ENCODE assay signal across 15 cellular contexts in the genomic region with DNA sequence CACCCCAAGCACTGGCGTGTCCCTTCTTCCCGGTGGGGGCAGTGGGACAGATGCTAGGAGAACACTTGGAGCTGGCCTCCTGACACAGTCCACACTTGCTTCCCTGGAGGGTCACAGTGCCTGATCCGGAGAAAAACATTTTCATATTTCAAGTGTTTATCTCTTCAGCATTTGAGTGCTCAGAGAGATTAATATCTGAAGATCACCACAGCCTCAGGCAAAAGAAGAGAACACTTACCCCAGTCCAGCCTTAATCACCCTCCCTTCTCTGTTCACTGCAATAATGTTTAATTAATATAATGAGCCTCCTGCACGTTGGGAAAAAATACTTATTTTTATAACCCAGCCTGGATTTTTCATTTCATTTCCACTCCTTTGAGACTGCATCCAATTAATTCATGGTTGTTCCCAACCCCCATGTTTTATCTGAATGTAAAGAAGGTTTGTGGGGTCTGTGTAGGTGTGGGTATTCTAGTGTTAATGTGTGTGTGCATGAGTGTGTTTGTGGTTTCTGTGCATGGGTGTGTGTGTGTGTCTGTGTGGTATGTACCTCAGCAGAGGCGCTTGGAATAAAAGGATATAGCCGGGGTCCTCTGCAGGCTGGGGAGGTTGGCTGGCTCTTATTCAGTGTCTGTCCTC.
DNase-seq lines count a peak whose midpoint lies in the region; ATAC-seq and TF ChIP-seq lines count a peak whose summit lies in the region.
"Had no signal": no experiment of that assay in that cellular context is flagged by ENCODE, and none has a peak within 500 bp of the region (broad histone marks: within the 10 kb centered on the region; RNA-seq: fewer than 3 reads in every experiment).

No MANE protein-coding gene starts in this region.

- H3K9me3 ChIP-seq in adrenal gland (replicated peaks in 1 of 3) (no peaks in the 10 kb centered on the region), muscle layer of colon (ENCODE audit: low read length) (no peaks in the 10 kb centered on the region), tibial artery (no peaks in the 10 kb centered on the region)
- H3K9me3 ChIP-seq: pancreas had no signal

- DNase-seq in M059J (ENCODE audit: low read depth) (peak; percentile 42), adrenal gland (no peak), tibial artery (no peak), GM19238 (ENCODE audit: insufficient read length, low spot score) (no peak)
- DNase-seq in stimulated activated naive B cell treated with anti-CD40 and anti-IgM and Interleukin-4, amounts not matched to agents 10 μg/mL and 1 μg/mL and 100 μg/mL, for 72 hours, result no peak
- no peak for DNase-seq in stimulated activated CD4-positive, alpha-beta T cell treated with anti-CD3 and anti-CD28 coated beads, Interleukin-2, amount 100 ng/mL, for 48 hours
- DNase-seq: activated CD4-positive, alpha-beta T cell treated with anti-CD3 and anti-CD28 coated beads, Interleukin-2, amount 10 ng/mL, durations not matched to agents 7 days and 5 days; activated T-cell treated with anti-CD3 and anti-CD28 coated beads, Interleukin-2, amount 50 U/mL, for 48 hours; NCI-H1436; NCI-H526 treated with DMSO at 0.1 percent for 48 hours; pancreas had no signal

- H3K4me3 ChIP-seq in adrenal gland (no peak overlapping the region), muscle layer of colon (ENCODE audit: low read depth in 1 of 2, low read length in 2 of 2) (no peak overlapping the region), tibial artery (no peak overlapping the region)
- H3K4me3 ChIP-seq: GM12878, pancreas had no signal

- H3K36me3 ChIP-seq in adrenal gland (replicated peaks in 1 of 2), result peaks cover 0 to 36% of the 10 kb centered on the region in 2 donors
- H3K36me3 ChIP-seq in muscle layer of colon (ENCODE audit: insufficient read depth, low read length), result peaks cover 81% of the 10 kb centered on the region
- H3K36me3 ChIP-seq in tibial artery, result peaks cover 0 to 8% (median 4%) of the 10 kb centered on the region in 3 donors
- H3K36me3 ChIP-seq: pancreas had no signal

- 46 to 65% (median 59%) methylated on average over 6 of the region's 6 CpGs for WGBS in adrenal gland, 4 donors

- ATAC-seq in stimulated activated naive B cell treated with anti-CD40 and anti-IgM and Interleukin-4, amounts not matched to agents 10 μg/mL and 1 μg/mL and 100 μg/mL, for 72 hours (replicated peaks), result no peak
- ATAC-seq in GM18505 (IDR thresholded peaks at IDR 0.05; ENCODE audit: unreplicated experiment), result no peak
- ATAC-seq: GM12878, Right ventricle myocardium inferior had no signal

- H3K27me3 ChIP-seq in adrenal gland, result no peaks in the 10 kb centered on the region
- no peaks in the 10 kb centered on the region for H3K27me3 ChIP-seq in muscle layer of colon (ENCODE audit: control insufficient read depth in 1 of 2, insufficient read depth in 2 of 2, low read length in 2 of 2)
- H3K27me3 ChIP-seq in tibial artery, result no peaks in the 10 kb centered on the region
- H3K27me3 ChIP-seq: pancreas had no signal

- H3K4me1 Mint-ChIP-seq in stimulated activated naive B cell treated with anti-CD40 and anti-IgM and Interleukin-4, amounts not matched to agents 10 μg/mL and 1 μg/mL and 100 μg/mL, for 72 hours, result no peaks in the 10 kb centered on the region
- H3K4me1 Mint-ChIP-seq: activated CD4-positive, alpha-beta T cell treated with anti-CD3 and anti-CD28 coated beads, Interleukin-2, amount 10 ng/mL, durations not matched to agents 7 days and 5 days had no signal

- intact Hi-C loops in adrenal gland (cut with DNase I), result no loop called here
- intact Hi-C loops in tibial artery (cut with DNase I; ENCODE audit: low total_unique reads), result no loop called here

- no peak overlapping the region for H3K27ac Mint-ChIP-seq in stimulated activated naive B cell treated with anti-CD40 and anti-IgM and Interleukin-4, amounts not matched to agents 10 μg/mL and 1 μg/mL and 100 μg/mL, for 72 hours
- H3K27ac Mint-ChIP-seq: activated CD4-positive, alpha-beta T cell treated with anti-CD3 and anti-CD28 coated beads, Interleukin-2, amount 10 ng/mL, durations not matched to agents 7 days and 5 days had no signal

- peak overlapping the region in 4 of 5 donors; percentile 31 to 68 (median 60) for H3K27ac ChIP-seq in adrenal gland
- peak overlapping the region; percentile 50 for H3K27ac ChIP-seq in muscle layer of colon (ENCODE audit: low read depth, low read length)
- H3K27ac ChIP-seq in tibial artery, result peak overlapping the region; percentile 82

- H3K9me3 Mint-ChIP-seq in stimulated activated naive B cell treated with anti-CD40 and anti-IgM and Interleukin-4, amounts not matched to agents 10 μg/mL and 1 μg/mL and 100 μg/mL, for 72 hours, result no peaks in the 10 kb centered on the region
- H3K9me3 Mint-ChIP-seq: activated CD4-positive, alpha-beta T cell treated with anti-CD3 and anti-CD28 coated beads, Interleukin-2, amount 10 ng/mL, durations not matched to agents 7 days and 5 days had no signal

- TF ChIP-seq CTCF in adrenal gland (IDR thresholded peaks at IDR 0.05) (no peak), tibial artery (IDR thresholded peaks at IDR 0.05) (no peak)

- H3K4me1 ChIP-seq in adrenal gland (replicated peaks in 1 of 2), result peaks cover 34 to 65% of the 10 kb centered on the region in 2 donors
- H3K4me1 ChIP-seq in muscle layer of colon (ENCODE audit: insufficient read depth, low read length), result peaks cover 91% of the 10 kb centered on the region
- H3K4me1 ChIP-seq in tibial artery, result peaks cover 0 to 69% (median 53%) of the 10 kb centered on the region in 4 donors
- H3K4me1 ChIP-seq: pancreas had no signal

- no peak overlapping the region for H3K4me3 Mint-ChIP-seq in stimulated activated naive B cell treated with anti-CD40 and anti-IgM and Interleukin-4, amounts not matched to agents 10 μg/mL and 1 μg/mL and 100 μg/mL, for 72 hours
- H3K4me3 Mint-ChIP-seq: activated CD4-positive, alpha-beta T cell treated with anti-CD3 and anti-CD28 coated beads, Interleukin-2, amount 10 ng/mL, durations not matched to agents 7 days and 5 days had no signal

- TF ChIP-seq POLR2A in adrenal gland (IDR thresholded peaks at IDR 0.05) (no peak), GM18505 (IDR thresholded peaks at IDR 0.05; ENCODE audit: borderline replicate concordance, extremely low read depth, insufficient read depth, insufficient read length) (no peak)

- H3K36me3 Mint-ChIP-seq in stimulated activated naive B cell treated with anti-CD40 and anti-IgM and Interleukin-4, amounts not matched to agents 10 μg/mL and 1 μg/mL and 100 μg/mL, for 72 hours, result peaks cover 3 to 16% of the 10 kb centered on the region in 2 donors

- H3K9ac ChIP-seq in muscle layer of colon (ENCODE audit: low read length), result no peak overlapping the region

- H3K27me3 Mint-ChIP-seq in stimulated activated naive B cell treated with anti-CD40 and anti-IgM and Interleukin-4, amounts not matched to agents 10 μg/mL and 1 μg/mL and 100 μg/mL, for 72 hours, result peaks cover 0 to 7% of the 10 kb centered on the region in 2 donors
